Comparison of ENCODE assay signal across 9 cellular contexts in the genomic region with DNA sequence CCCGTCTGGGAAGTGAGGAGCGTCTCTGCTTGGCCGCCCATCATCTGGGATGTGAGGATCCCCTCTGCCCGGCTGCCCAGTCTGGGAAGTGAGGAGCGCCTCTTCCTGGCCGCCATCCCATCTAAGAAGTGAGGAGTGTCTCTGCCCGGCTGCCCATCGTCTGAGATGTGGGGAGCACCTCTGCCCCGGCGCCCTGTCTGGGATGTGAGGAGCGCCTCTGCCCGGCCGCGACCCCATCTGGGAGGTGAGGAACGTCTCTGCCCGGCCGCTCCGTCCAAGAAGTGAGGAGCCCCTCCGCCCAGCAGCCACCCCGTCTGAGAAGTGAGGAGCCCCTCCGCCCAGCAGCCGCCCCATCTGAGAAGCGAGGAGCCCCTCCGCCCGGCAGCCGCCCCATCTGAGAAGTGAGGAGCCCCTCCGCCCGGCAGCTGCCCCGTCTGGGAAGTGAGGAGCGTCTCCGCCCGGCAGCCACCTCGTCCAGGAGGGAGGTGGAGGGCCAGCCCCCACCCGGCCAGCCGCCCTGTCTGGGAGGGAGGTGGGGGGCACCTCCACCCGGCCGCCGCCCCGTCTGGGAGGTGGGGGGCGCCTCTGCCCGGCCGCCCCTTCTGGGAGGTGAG. TPM values are rescaled to one million over a fixed set of nuclear protein-coding genes. Genes with fewer than 3 reads are reported as not detected.
"Had no signal": no experiment of that assay in that cellular context is flagged by ENCODE, and none has a peak within 500 bp of the region (broad histone marks: within the 10 kb centered on the region; RNA-seq: fewer than 3 reads in every experiment).

No MANE protein-coding gene starts in this region.

RNA-seq across cellular contexts. Expression of a gene that starts 40.5 kb away (rescaled TPM):
- total RNA-seq: activated naive CD4-positive, alpha-beta T cell treated with anti-CD3 and anti-CD28 coated beads for 36 hours; activated naive CD4-positive, alpha-beta T cell treated with anti-CD3 and anti-CD28 coated beads, Interleukin-2, amount 50 U/mL, for 72 hours; activated naive CD8-positive, alpha-beta T cell treated with anti-CD3 and anti-CD28 coated beads for 36 hours; activated naive CD8-positive, alpha-beta T cell treated with anti-CD3 and anti-CD28 coated beads, Interleukin-2, amount 10 ng/mL, durations not matched to agents 7 days and 5 days; activated T-cell treated with anti-CD3 and anti-CD28 coated beads, Interleukin-2, amount 50 U/mL, for 4 hours; activated T-cell treated with anti-CD3 and anti-CD28 coated beads, Interleukin-2, amount 50 U/mL, for 72 hours; activated T-helper 1 cell treated with anti-CD3 and anti-CD28 coated beads, Interleukin-12 subunit alpha, Interleukin-12 subunit beta, Interleukin-2, Interleukin-4 antibody, amounts not matched to agents 30 ng/mL and 10 ng/mL and 1 ng/mL, durations not matched to agents 14 hours and 24 hours and 36 hours; activated T-helper 17 cell treated with anti-CD3 and anti-CD28 coated beads, Interleukin-2, amount 50 U/mL, for 72 hours; activated T-helper 2 cell treated with anti-CD3 and anti-CD28 coated beads, Interferon-gamma antibody, Interleukin-2, Interleukin-4, amounts not matched to agents 10 μg/mL and 5 μg/mL and 100 μg/mL, durations not matched to agents 14 hours and 24 hours and 36 hours had no signal
